ENCODE assay signal across 26 cellular contexts in genomic region chr15:75156306-75157215, GRCh38. TPM values are rescaled to one million over a fixed set of nuclear protein-coding genes. Genes with fewer than 3 reads are reported as not detected.
DNase-seq lines count a peak whose midpoint lies in the region; ATAC-seq and TF ChIP-seq lines count a peak whose summit lies in the region.
"Had no signal": no experiment of that assay in that cellular context is flagged by ENCODE, and none has a peak within 500 bp of the region (broad histone marks: within the 10 kb centered on the region; RNA-seq: fewer than 3 reads in every experiment).

No MANE protein-coding gene starts in this region.

- no peaks in the 10 kb centered on the region for H3K79me2 ChIP-seq in neural progenitor cell (ENCODE audit: low read depth)

- no peaks in the 10 kb centered on the region for H3K27me3 ChIP-seq in neural progenitor cell
- H3K27me3 ChIP-seq: colonic mucosa, suprapubic skin had no signal

- no peak overlapping the region for H3K27ac Mint-ChIP-seq in neural progenitor cell
- H3K27ac Mint-ChIP-seq: activated CD4-positive, alpha-beta T cell treated with anti-CD3 and anti-CD28 coated beads for 36 hours; stimulated activated effector memory CD8-positive, alpha-beta T cell treated with anti-CD3 and anti-CD28 coated beads, Interleukin-12 subunit alpha, Interleukin-12 subunit beta, amount 100 ng/mL, for 72 hours had no signal

- H3K27me3 Mint-ChIP-seq in neural progenitor cell (ENCODE audit: insufficient read depth, low read depth) = no peaks in the 10 kb centered on the region

- no peak overlapping the region for H3K4me2 ChIP-seq in neural progenitor cell

- H3K4me1 ChIP-seq in HEK293 (ENCODE audit: control insufficient read depth, insufficient read depth, low read length) (peaks cover 1% of the 10 kb centered on the region; the same call in 1 of the 2 replicates), neural progenitor cell (peaks cover 13% of the 10 kb centered on the region)
- H3K4me1 ChIP-seq: colonic mucosa, HAP-1, prostate gland had no signal

- intact Hi-C loops in posterior vena cava (cut with DNase I) = no loop called here

- CTCF ChIA-PET in HEK293 (lab: Yijun Ruan, JAX) = interaction anchor here (0.9 kb wide), 1 partner anchor 45 kb away, joined by 3 read pairs; the partner anchor contains the start of gene C15orf39

- ATAC-seq in esophagus mucosa (peak; percentile 15), HG02870 (IDR thresholded peaks at IDR 0.05; ENCODE audit: unreplicated experiment) (no peak)
- ATAC-seq: activated CD4-positive, alpha-beta T cell treated with anti-CD3 and anti-CD28 coated beads for 36 hours; left ventricle myocardium superior; stimulated activated effector memory CD8-positive, alpha-beta T cell treated with anti-CD3 and anti-CD28 coated beads, Interleukin-12 subunit alpha, Interleukin-12 subunit beta, amount 100 ng/mL, for 72 hours had no signal

- H3K36me3 ChIP-seq in HEK293 (ENCODE audit: control insufficient read depth in 2 of 2, insufficient read depth in 1 of 2, low read length in 2 of 2) (no peaks in the 10 kb centered on the region), neural progenitor cell (no peaks in the 10 kb centered on the region)
- H3K36me3 ChIP-seq: colonic mucosa, HAP-1, prostate gland, suprapubic skin had no signal

- no peaks in the 10 kb centered on the region for H3K36me3 Mint-ChIP-seq in neural progenitor cell
- H3K36me3 Mint-ChIP-seq: stimulated activated effector memory CD8-positive, alpha-beta T cell treated with anti-CD3 and anti-CD28 coated beads, Interleukin-12 subunit alpha, Interleukin-12 subunit beta, amount 100 ng/mL, for 72 hours had no signal

- H3K9ac ChIP-seq in neural progenitor cell = no peak overlapping the region

- TF ChIP-seq CTCF in HEK293 (tag by site-specific recombination; IDR thresholded peaks at IDR 0.05) (no peak), neural progenitor cell (IDR thresholded peaks at IDR 0.05) (no peak)

- no peaks in the 10 kb centered on the region for H3K9me3 ChIP-seq in HEK293 (ENCODE audit: control insufficient read depth, insufficient read depth, low read depth, low read length)
- no peaks in the 10 kb centered on the region for H3K9me3 ChIP-seq in neural progenitor cell (ENCODE audit: low read depth)
- H3K9me3 ChIP-seq: colonic mucosa, HAP-1, prostate gland, suprapubic skin had no signal

- no peaks in the 10 kb centered on the region for H4K20me1 ChIP-seq in neural progenitor cell (ENCODE audit: low read depth)

- POLR2A ChIA-PET in HEK293 (lab: Yijun Ruan, JAX) = interaction anchor here (1.0 kb wide), 1 partner anchor 43 kb away, joined by 3 read pairs; no protein-coding TSS in a partner anchor

- H3K27ac ChIP-seq in HEK293 (ENCODE audit: extremely low read depth, low read depth, low read length) (no peak overlapping the region), neural progenitor cell (no peak overlapping the region)
- H3K27ac ChIP-seq: colonic mucosa, prostate gland, skin epidermis, suprapubic skin had no signal

- no peak overlapping the region for H3K4me3 ChIP-seq in HEK293 (ENCODE audit: low read depth, low read length)
- H3K4me3 ChIP-seq in neural progenitor cell = no peak overlapping the region
- H3K4me3 ChIP-seq: colonic mucosa, HAP-1, prostate gland, skin epidermis, suprapubic skin had no signal

- H3K4me1 Mint-ChIP-seq in neural progenitor cell = peaks cover 9% of the 10 kb centered on the region

- H3F3A ChIP-seq in neural progenitor cell (ENCODE audit: low read depth) = peaks cover 3% of the 10 kb centered on the region

- H2AFZ ChIP-seq in neural progenitor cell (replicated peaks) = no peak overlapping the region

- H3K9me3 Mint-ChIP-seq in neural progenitor cell = no peaks in the 10 kb centered on the region
- H3K9me3 Mint-ChIP-seq: nephron; stimulated activated effector memory CD8-positive, alpha-beta T cell treated with anti-CD3 and anti-CD28 coated beads, Interleukin-12 subunit alpha, Interleukin-12 subunit beta, amount 100 ng/mL, for 72 hours had no signal

- no peak overlapping the region for H3K4me3 Mint-ChIP-seq in neural progenitor cell
- H3K4me3 Mint-ChIP-seq: activated CD4-positive, alpha-beta T cell treated with anti-CD3 and anti-CD28 coated beads for 36 hours; nephron; stimulated activated effector memory CD8-positive, alpha-beta T cell treated with anti-CD3 and anti-CD28 coated beads, Interleukin-12 subunit alpha, Interleukin-12 subunit beta, amount 100 ng/mL, for 72 hours had no signal

- DNase-seq in A172 (ENCODE audit: low spot score) = peak; percentile 13
- DNase-seq in neural progenitor cell (ENCODE audit: low spot score) = peak; percentile 66
- no peak for DNase-seq in NCI-H1694 treated with DMSO at 0.1 percent for 48 hours (lab: John Stamatoyannopoulos, UW)
- DNase-seq in posterior vena cava (ENCODE audit: low spot score) = no peak
- DNase-seq in epidermal melanocyte (ENCODE audit: insufficient read length, low spot score) = no peak
- DNase-seq: 8988T; activated CD4-positive, alpha-beta T cell treated with anti-CD3 and anti-CD28 coated beads for 36 hours; activated naive CD4-positive, alpha-beta T cell treated with Interleukin-2 at 50 U/mL for 16 hours; activated T-cell treated with anti-CD3 and anti-CD28 coated beads, Interleukin-2, amount 50 U/mL, for 48 hours; AML-193; colonic mucosa; glutamatergic neuron; left ventricle myocardium superior; NCI-H1048; NCI-H1930; SHP77 treated with DMSO at 0.1 percent for 48 hours; stimulated activated CD4-positive, alpha-beta T cell treated with anti-CD3 and anti-CD28 coated beads, Interleukin-1b, Interleukin-23, amount 100 ng/mL, for 48 hours had no signal

TF ChIP-seq in HEK293, 187 proteins besides CTCF, POLR2A, EP300 and RAD21:
- TF ChIP-seq MZF1 (tag by site-specific recombination; IDR thresholded peaks at IDR 0.05; ENCODE audit: borderline replicate concordance) = no peak
- TF ChIP-seq ZNF366 (tag by site-specific recombination; conservative IDR thresholded peaks at IDR 0.05) = no peak
- peak; percentile 49; the same call in 1 of the 2 replicates for TF ChIP-seq GLIS2 (tag by site-specific recombination; IDR thresholded peaks at IDR 0.05)
- TF ChIP-seq ZNF114 (tag by site-specific recombination; IDR thresholded peaks at IDR 0.05) = no peak
- peak; percentile 81 for TF ChIP-seq ZNF664 (tag by site-specific recombination; IDR thresholded peaks at IDR 0.05)
- TF ChIP-seq KLF1 (tag by site-specific recombination; IDR thresholded peaks at IDR 0.05) = 0 out of 2 replicates have a peak, but pooled peaks have one; percentile 11
- peak; percentile 98 for TF ChIP-seq GLIS1 (tag by site-specific recombination; IDR thresholded peaks at IDR 0.05)

RNA-seq across cellular contexts. Expression of gene C15orf39, which starts 45.1 kb away (rescaled TPM):
- 2.3 and 2.7 TPM in 2 replicates for total RNA-seq in A172 (2014; rRNA removed; shearing (Covaris generic))
- total RNA-seq in esophagus mucosa = 23.1 TPM
- 1.2 and 7.1 TPM in 2 replicates for total RNA-seq in neural progenitor cell (ENCODE audit: low replicate concordance)
- 10 to 100 TPM; 25.8 to 26.4 TPM for total RNA-seq in posterior vena cava

Comparison
In these comparisons a context has a peak if more than half of its experiments do, and no peak if none do; other contexts are left out.
1. DNase-seq: peak in A172 (single experiment) and neural progenitor cell (single experiment); none in NCI-H1694 treated with DMSO at 0.1 percent for 48 hours (single experiment), posterior vena cava (single experiment) and epidermal melanocyte (single experiment).